Comparison of ENCODE assay signal across 2 cellular contexts in genomic region chr17:55263565-55264272, GRCh38.
TF ChIP-seq lines count a peak whose summit lies in the region.

No MANE protein-coding gene starts in this region.

TF ChIP-seq in H1, 55 proteins besides CTCF, POLR2A, EP300 and RAD21 (continued from another document):
- TF ChIP-seq BACH1 (IDR thresholded peaks at IDR 0.05; ENCODE audit: low read length) (no peak), JUND (IDR thresholded peaks at IDR 0.05; ENCODE audit: low read length) (no peak), CBX8 (IDR thresholded peaks at IDR 0.05; ENCODE audit: borderline replicate concordance, low read depth, low read length) (no peak), PHF8 (conservative IDR thresholded peaks at IDR 0.05; ENCODE audit: low read depth, low read length) (no peak), POU5F1 (IDR thresholded peaks at IDR 0.05; ENCODE audit: low read depth, low read length) (no peak), MAX (IDR thresholded peaks at IDR 0.05) (0 out of 2 replicates have a peak, but pooled peaks have one; percentile 30), SUZ12 (IDR thresholded peaks at IDR 0.05; ENCODE audit: low read length) (peak; percentile 34; the same call in 1 of the 2 replicates)

TF ChIP-seq in neural cell, 6 proteins besides CTCF, POLR2A, EP300 and RAD21 (continued from another document):
- TF ChIP-seq POLR2AphosphoS5 (IDR thresholded peaks at IDR 0.05), result peak; percentile 23
